In the genomic region with DNA sequence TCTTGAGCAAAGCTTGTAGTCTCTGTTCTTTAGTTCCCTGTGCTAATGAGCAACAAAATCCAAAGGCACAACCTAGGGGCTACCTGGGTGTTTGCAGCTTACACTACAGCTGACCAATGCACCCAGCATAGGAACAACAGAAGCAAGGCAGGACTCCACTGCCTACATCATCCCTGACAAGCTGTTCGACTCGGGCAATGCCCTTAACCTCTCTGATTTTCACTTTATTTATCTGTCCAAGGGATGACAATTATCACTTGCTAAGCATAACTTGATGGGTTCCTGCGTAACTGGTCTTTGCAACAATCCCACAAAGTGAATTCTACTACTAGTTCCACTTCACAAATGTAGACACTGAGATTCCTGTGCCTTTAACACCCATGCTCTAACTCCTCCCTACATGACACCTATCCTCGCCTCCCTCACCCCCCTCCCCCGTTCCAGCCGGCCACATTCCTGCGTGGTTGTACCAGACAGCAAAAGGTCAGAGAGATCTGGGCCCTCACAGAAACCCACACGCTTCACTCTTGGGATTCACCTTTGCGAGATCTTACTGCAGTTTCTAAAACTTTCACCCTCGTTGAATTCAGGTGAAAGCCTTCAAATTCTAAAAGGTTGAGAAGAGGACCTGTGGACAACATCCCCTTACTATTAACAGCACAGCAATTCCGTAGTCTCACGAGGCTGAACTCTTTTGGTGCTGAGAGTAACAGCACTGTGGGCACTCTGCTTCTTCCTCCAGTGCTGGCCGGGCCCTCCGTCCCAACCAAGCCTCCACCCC, we compare ENCODE assay signal across 8 cellular contexts. TPM values are rescaled to one million over a fixed set of nuclear protein-coding genes. Genes with fewer than 3 reads are reported as not detected.
DNase-seq lines count a peak whose midpoint lies in the region; TF ChIP-seq lines count a peak whose summit lies in the region.

No MANE protein-coding gene starts in this region.

- POLR2A ChIA-PET in OCI-LY7 (lab: Charles Lee): interaction anchor here (0.8 kb wide), 1 partner anchor 552 kb away, joined by 5 read pairs; no protein-coding TSS in a partner anchor

- H3K4me3 ChIP-seq in OCI-LY7 (ENCODE audit: low read depth, low read length, poor library complexity, severe bottlenecking): peak overlapping the region; percentile 77
- peak overlapping the region; percentile 97 for H3K4me3 ChIP-seq in iPS-11a (ENCODE audit: low read depth, low read length)
- H3K4me3 ChIP-seq in skeletal muscle tissue (ENCODE audit: low read length in 3 of 3): peak overlapping the region; percentile 85 to 100 (median 89)

- no peaks in the 10 kb centered on the region for H3K27me3 ChIP-seq in skeletal muscle tissue (ENCODE audit: control insufficient read depth in 3 of 3, insufficient read depth in 3 of 3, low read length in 3 of 3)

- intact Hi-C loops in OCI-LY7 (cut with micrococcal nuclease; ENCODE audit: unreplicated experiment): no loop called here

- H3K79me2 ChIP-seq in OCI-LY7 (ENCODE audit: insufficient read depth, low read depth, low read length): peaks cover 40% of the 10 kb centered on the region; the same call in 1 of the 2 replicates

- in situ Hi-C loops in GM13977 (cut with MboI; ENCODE audit: low pct_unique_long_range_greater_than_20kb, low sequenced_read_pairs, unreplicated experiment): no loop called here

- no peaks in the 10 kb centered on the region for H3K9me2 ChIP-seq in OCI-LY7 (ENCODE audit: insufficient read depth, low read length)

- peak overlapping the region; percentile 85 for H3K4me2 ChIP-seq in OCI-LY7 (ENCODE audit: low read length)

- TF ChIP-seq CTCF in GM13977 (IDR thresholded peaks at IDR 0.05; ENCODE audit: extremely low read depth, insufficient read depth, missing control alignments) (no peak), OCI-LY7 (conservative IDR thresholded peaks at IDR 0.05; ENCODE audit: low read length) (no peak)

- H4K20me1 ChIP-seq in OCI-LY7 (ENCODE audit: insufficient read depth, low read length): peaks cover 6% of the 10 kb centered on the region; the same call in 1 of the 2 replicates

- H3K36me3 ChIP-seq in OCI-LY7 (ENCODE audit: insufficient read depth, low read length): peaks cover 23% of the 10 kb centered on the region; the same call in 1 of the 2 replicates
- H3K36me3 ChIP-seq in skeletal muscle tissue (ENCODE audit: control insufficient read depth in 3 of 3, insufficient read depth in 3 of 3, low read length in 3 of 3): peaks cover 5 to 9% (median 7%) of the 10 kb centered on the region in 3 donors

- peak overlapping the region; percentile 69; the same call in 1 of the 2 replicates for H2AFZ ChIP-seq in OCI-LY7 (ENCODE audit: low read length)

- peak overlapping the region; percentile 34 for H3K27ac ChIP-seq in OCI-LY7 (ENCODE audit: low read depth, low read length, poor library complexity, severe bottlenecking)
- H3K27ac ChIP-seq in skeletal muscle tissue (ENCODE audit: low read depth, low read length): peak overlapping the region; percentile 88

- DNase-seq in GM13977 (ENCODE audit: low spot score) (peak; percentile 49), OCI-LY7 (ENCODE audit: low spot score) (peak; percentile 27), amniotic epithelial cell (ENCODE audit: low read depth) (peak; percentile 78), NCI-H1436 treated with DMSO at 0.1 percent for 48 hours (lab: John Stamatoyannopoulos, UW) (no peak), SHP77 treated with DMSO at 0.1 percent for 48 hours (lab: John Stamatoyannopoulos, UW) (no peak), SIG-M5 (lab: John Stamatoyannopoulos, UW) (no peak)

- TSS peak; percentile 77 for BruUV-seq in OCI-LY7 (replicated peaks; lab: Mats Ljungman, UMichigan)

- peak overlapping the region; percentile 79 to 93 (median 84) for H3K9ac ChIP-seq in skeletal muscle tissue (ENCODE audit: low read depth in 1 of 3, low read length in 3 of 3)

- CTCF ChIA-PET in OCI-LY7 (lab: Charles Lee; ENCODE audit: unreplicated experiment): no interaction called here

- H3K4me1 ChIP-seq in OCI-LY7 (ENCODE audit: insufficient read depth, low read length, poor library complexity, severe bottlenecking) (peaks cover 26% of the 10 kb centered on the region), skeletal muscle tissue (ENCODE audit: control insufficient read depth in 3 of 3, insufficient read depth in 3 of 3, low read length in 3 of 3) (peaks cover 12 to 42% (median 41%) of the 10 kb centered on the region in 3 donors)

- no peaks in the 10 kb centered on the region for H3K9me3 ChIP-seq in OCI-LY7 (ENCODE audit: low read length)
- no peaks in the 10 kb centered on the region for H3K9me3 ChIP-seq in skeletal muscle tissue (ENCODE audit: control insufficient read depth in 3 of 3, low read length in 3 of 3)

RNA-seq across cellular contexts. Expression of a gene that starts 1.0 kb away (rescaled TPM):
- total RNA-seq in OCI-LY7 (2014; rRNA removed; shearing (Covaris generic)): 12.6 and 12.7 TPM in 2 replicates
- total RNA-seq in OCI-LY7 (2022) (10.3 and 12.0 TPM in 2 replicates), skeletal muscle tissue (6.3 TPM)

Comparison
In these comparisons a context has a peak if more than half of its experiments do, and no peak if none do; other contexts are left out.
1. DNase-seq: peak in GM13977 (single experiment), OCI-LY7 (single experiment) and amniotic epithelial cell (single experiment); none in NCI-H1436 treated with DMSO at 0.1 percent for 48 hours (single experiment), SHP77 treated with DMSO at 0.1 percent for 48 hours (single experiment) and SIG-M5 (single experiment).
2. Peak in every context shown above with its lines, with median percentiles within 50 percentile points of each other: H3K4me3 ChIP-seq.